Comparison of ENCODE assay signal across 29 cellular contexts in the genomic region with DNA sequence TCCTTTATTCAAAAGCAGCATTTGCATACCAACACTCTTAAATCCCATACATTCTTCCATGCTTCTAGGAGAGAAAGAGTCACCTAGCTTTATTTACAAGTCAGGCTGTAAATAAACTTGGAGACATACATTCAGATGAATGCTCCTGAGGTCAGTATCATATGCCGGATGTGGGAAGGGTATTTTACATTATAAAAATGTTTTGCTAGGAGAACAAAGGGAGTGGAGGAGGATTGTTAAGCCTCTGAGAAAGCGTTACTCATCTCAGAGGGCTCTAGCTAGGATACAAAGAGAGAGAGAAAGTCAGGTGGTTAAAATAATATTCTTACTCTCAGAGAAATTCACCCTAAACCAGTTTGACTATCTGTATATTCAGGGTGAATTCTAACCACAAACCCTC.
DNase-seq lines count a peak whose midpoint lies in the region; ATAC-seq, FAIRE-seq and TF ChIP-seq lines count a peak whose summit lies in the region.
"Had no signal": no experiment of that assay in that cellular context is flagged by ENCODE, and none has a peak within 500 bp of the region (broad histone marks: within the 10 kb centered on the region; RNA-seq: fewer than 3 reads in every experiment).

No MANE protein-coding gene starts in this region.

- H3K9ac ChIP-seq in HepG2 (ENCODE audit: insufficient read depth, low read depth, low read length): no peak overlapping the region
- H3K9ac ChIP-seq: BLaER1, parathyroid adenoma had no signal

- POLR2A ChIA-PET in HepG2 (lab: Yijun Ruan, JAX): no interaction called here

- no peaks in the 10 kb centered on the region for H3K27me3 Mint-ChIP-seq in stimulated activated naive CD8-positive, alpha-beta T cell treated with anti-CD3 and anti-CD28 coated beads, Interleukin-15, amount 100 ng/mL, for 72 hours
- H3K27me3 Mint-ChIP-seq: activated CD4-positive, alpha-beta T cell treated with anti-CD3 and anti-CD28 coated beads, Interleukin-2, amount 10 ng/mL, durations not matched to agents 24 days and 14 days; memory B cell had no signal

- no peak overlapping the region for H3K4me2 ChIP-seq in HepG2 (ENCODE audit: low read depth, low read length)
- H3K4me2 ChIP-seq: BLaER1 had no signal

- TF ChIP-seq EP300 in HepG2 (IDR thresholded peaks at IDR 0.05; ENCODE audit: low read depth in 2 of 2, low read length in 2 of 2) (no peak), HepG2 (CRISPR knock-in tag; IDR thresholded peaks at IDR 0.05; ENCODE audit: borderline replicate concordance) (no peak)

- no peak for TF ChIP-seq RAD21 in HepG2 (CRISPR knock-in tag; IDR thresholded peaks at IDR 0.05)

- H4K20me1 ChIP-seq in HepG2 (ENCODE audit: insufficient read depth, low read length): no peaks in the 10 kb centered on the region
- H4K20me1 ChIP-seq: BLaER1 had no signal

- CTCF ChIA-PET in HepG2 (lab: Yijun Ruan, JAX; ENCODE audit: low intra/inter-chr PET ratio, low total read pairs): no interaction called here

- intact Hi-C loops in HepG2 (cut with micrococcal nuclease; ENCODE audit: unreplicated experiment): no loop called here

- no peaks in the 10 kb centered on the region for H3K79me2 ChIP-seq in HepG2 (ENCODE audit: insufficient read depth, low read length)
- H3K79me2 ChIP-seq: parathyroid adenoma had no signal

- no peaks in the 10 kb centered on the region for H3K9me3 ChIP-seq in RWPE2 (ENCODE audit: severe bottlenecking)
- H3K9me3 ChIP-seq in HepG2 (ENCODE audit: low read length): no peaks in the 10 kb centered on the region
- H3K9me3 ChIP-seq: ascending aorta, BLaER1, upper lobe of left lung had no signal

- peak; percentile 1 for DNase-seq in Jurkat, Clone E6-1 (ENCODE audit: low read depth, low spot score)
- DNase-seq in RWPE2 (ENCODE audit: low spot score): no peak
- peak; percentile 55 for DNase-seq in epithelial cell of prostate (ENCODE audit: low read depth, low spot score)
- DNase-seq in renal cortical epithelial cell (ENCODE audit: low read depth): peak; percentile 16
- DNase-seq in HepG2 (ENCODE audit: low spot score): no peak
- no peak for DNase-seq in stimulated activated naive CD8-positive, alpha-beta T cell treated with anti-CD3 and anti-CD28 coated beads, Interleukin-15, amount 100 ng/mL, for 72 hours
- no peak for DNase-seq in DMS79 treated with DMSO at 0.1 percent for 48 hours (lab: John Stamatoyannopoulos, UW)
- DNase-seq: activated CD4-positive, alpha-beta T cell treated with anti-CD3 and anti-CD28 coated beads, Interleukin-2, amount 10 ng/mL, durations not matched to agents 24 days and 14 days; activated effector memory CD4-positive, alpha-beta T cell treated with anti-CD3 and anti-CD28 coated beads, Interleukin-2, amount 50 U/mL, for 16 hours; activated naive CD8-positive, alpha-beta T cell treated with anti-CD3 and anti-CD28 coated beads for 36 hours; activated T-cell treated with anti-CD3 and anti-CD28 coated beads, Interleukin-2, amount 50 U/mL, for 1 hour; COR-L47; DMS79; dorsolateral prefrontal cortex; left cardiac atrium; NCI-H1105 treated with DMSO at 0.1 percent for 48 hours; NCI-H2029; right cardiac atrium; stimulated activated CD4-positive, alpha-beta T cell treated with anti-CD3 and anti-CD28 coated beads, Interleukin-2, amount 100 ng/mL, for 24 hours; upper lobe of left lung; WERI-Rb-1 had no signal

- no peak overlapping the region for H3K4me3 Mint-ChIP-seq in stimulated activated naive CD8-positive, alpha-beta T cell treated with anti-CD3 and anti-CD28 coated beads, Interleukin-15, amount 100 ng/mL, for 72 hours
- H3K4me3 Mint-ChIP-seq: activated CD4-positive, alpha-beta T cell treated with anti-CD3 and anti-CD28 coated beads, Interleukin-2, amount 10 ng/mL, durations not matched to agents 24 days and 14 days; activated naive CD8-positive, alpha-beta T cell treated with anti-CD3 and anti-CD28 coated beads for 36 hours; memory B cell; neural crest cell had no signal

- H3K27me3 ChIP-seq in RWPE2 (ENCODE audit: insufficient read depth, poor library complexity, severe bottlenecking) (no peaks in the 10 kb centered on the region), HepG2 (ENCODE audit: control insufficient read depth in 1 of 2, insufficient read depth in 2 of 2, low read length in 2 of 2) (no peaks in the 10 kb centered on the region)
- H3K27me3 ChIP-seq: ascending aorta, BLaER1, dorsolateral prefrontal cortex, upper lobe of left lung had no signal

- no peaks in the 10 kb centered on the region for H3K4me1 Mint-ChIP-seq in stimulated activated naive CD8-positive, alpha-beta T cell treated with anti-CD3 and anti-CD28 coated beads, Interleukin-15, amount 100 ng/mL, for 72 hours
- H3K4me1 Mint-ChIP-seq: activated CD4-positive, alpha-beta T cell treated with anti-CD3 and anti-CD28 coated beads, Interleukin-2, amount 10 ng/mL, durations not matched to agents 24 days and 14 days; activated naive CD8-positive, alpha-beta T cell treated with anti-CD3 and anti-CD28 coated beads for 36 hours; memory B cell; neural crest cell had no signal

- TF ChIP-seq CTCF in RWPE2 (IDR thresholded peaks at IDR 0.05; ENCODE audit: poor library complexity, severe bottlenecking) (no peak), HepG2 (CRISPR knock-in tag; IDR thresholded peaks at IDR 0.05) (no peak)

- ATAC-seq in RWPE2 (ENCODE audit: low read depth) (peak; percentile 93), GM18517 (IDR thresholded peaks at IDR 0.05; ENCODE audit: unreplicated experiment) (no peak), HepG2 (no peak)
- no peak for ATAC-seq in stimulated activated naive CD8-positive, alpha-beta T cell treated with anti-CD3 and anti-CD28 coated beads, Interleukin-15, amount 100 ng/mL, for 72 hours
- ATAC-seq: left cardiac atrium, right cardiac atrium, Right ventricle myocardium inferior, SK-N-SH treated with all-trans-retinoic acid at 6 μM for 48 hours had no signal

- peaks cover 0 to 9% of the 10 kb centered on the region in 2 donors for H3K9me3 Mint-ChIP-seq in stimulated activated naive CD8-positive, alpha-beta T cell treated with anti-CD3 and anti-CD28 coated beads, Interleukin-15, amount 100 ng/mL, for 72 hours
- H3K9me3 Mint-ChIP-seq: activated CD4-positive, alpha-beta T cell treated with anti-CD3 and anti-CD28 coated beads, Interleukin-2, amount 10 ng/mL, durations not matched to agents 24 days and 14 days; activated naive CD8-positive, alpha-beta T cell treated with anti-CD3 and anti-CD28 coated beads for 36 hours; neural crest cell had no signal

- no peak overlapping the region for H3K4me3 ChIP-seq in Jurkat, Clone E6-1 (ENCODE audit: low read length)
- H3K4me3 ChIP-seq in RWPE2 (ENCODE audit: severe bottlenecking) (no peak overlapping the region), HepG2 (replicated peaks in 1 of 3; ENCODE audit: insufficient read depth in 1 of 3, low read depth in 2 of 3, low read length in 3 of 3) (no peak overlapping the region)
- H3K4me3 ChIP-seq: ascending aorta, BLaER1, dorsolateral prefrontal cortex, upper lobe of left lung had no signal

- in situ Hi-C loops in HepG2 (cut with HindIII; ENCODE audit: extremely low pct_ligation_motif_present, low pct_unique_long_range_greater_than_20kb): no loop called here

- no peak for FAIRE-seq in HepG2 (lab: Jason Lieb, UNC)

- H3K36me3 ChIP-seq in RWPE2 (ENCODE audit: low read depth): no peaks in the 10 kb centered on the region
- H3K36me3 ChIP-seq in HepG2 (replicated peaks in 1 of 2; ENCODE audit: control insufficient read depth in 1 of 2, insufficient read depth in 2 of 2, low read length in 2 of 2): no peaks in the 10 kb centered on the region
- H3K36me3 ChIP-seq: ascending aorta, BLaER1, upper lobe of left lung, WERI-Rb-1 had no signal

- WGBS in HepG2 (ENCODE audit: low lambda C conversion rate): 95% methylated on average over 2 of the region's 2 CpGs

- H3K4me1 ChIP-seq in RWPE2 (ENCODE audit: insufficient read depth, poor library complexity, severe bottlenecking) (peaks cover 12% of the 10 kb centered on the region), HepG2 (ENCODE audit: insufficient read depth, low read length) (no peaks in the 10 kb centered on the region)
- H3K4me1 ChIP-seq: BLaER1, parathyroid adenoma, upper lobe of left lung had no signal

- H3K27ac ChIP-seq in RWPE2 (ENCODE audit: poor library complexity, severe bottlenecking) (no peak overlapping the region), epithelial cell of prostate (peak overlapping the region; percentile 58), HepG2 (ENCODE audit: extremely low read length, insufficient read depth, low read length) (no peak overlapping the region)
- H3K27ac ChIP-seq: ascending aorta, BLaER1, parathyroid adenoma, upper lobe of left lung, WERI-Rb-1 had no signal

- H2AFZ ChIP-seq in HepG2 (ENCODE audit: low read length): no peak overlapping the region
- H2AFZ ChIP-seq: parathyroid adenoma had no signal

- TF ChIP-seq POLR2A in HepG2 (IDR thresholded peaks at IDR 0.05; ENCODE audit: insufficient read depth in 1 of 2, low read depth in 2 of 2, low read length in 2 of 2): no peak

- no TSS peak for BruUV-seq in HepG2 (replicated peaks; lab: Mats Ljungman, UMichigan)

- H3K27ac Mint-ChIP-seq in stimulated activated naive CD8-positive, alpha-beta T cell treated with anti-CD3 and anti-CD28 coated beads, Interleukin-15, amount 100 ng/mL, for 72 hours: no peak overlapping the region
- H3K27ac Mint-ChIP-seq: activated CD4-positive, alpha-beta T cell treated with anti-CD3 and anti-CD28 coated beads, Interleukin-2, amount 10 ng/mL, durations not matched to agents 24 days and 14 days; activated naive CD8-positive, alpha-beta T cell treated with anti-CD3 and anti-CD28 coated beads for 36 hours; memory B cell had no signal

TF ChIP-seq in HepG2, 621 proteins besides CTCF, POLR2A, EP300 and RAD21 (continues in another document):
- TF ChIP-seq ZNF3 (CRISPR knock-in tag; IDR thresholded peaks at IDR 0.05): no peak
- TF ChIP-seq KLF11 (CRISPR knock-in tag; IDR thresholded peaks at IDR 0.05): no peak
- TF ChIP-seq ZNF747 (CRISPR knock-in tag; IDR thresholded peaks at IDR 0.05; ENCODE audit: borderline replicate concordance): no peak

Comparison
In these comparisons a context has a peak if more than half of its experiments do, and no peak if none do; other contexts are left out.
1. DNase-seq: peak in Jurkat, Clone E6-1 (single experiment), epithelial cell of prostate (single experiment) and renal cortical epithelial cell (single experiment); none in RWPE2 (single experiment), HepG2 (single experiment), stimulated activated naive CD8-positive, alpha-beta T cell treated with anti-CD3 and anti-CD28 coated beads, Interleukin-15, amount 100 ng/mL, for 72 hours (0 of 2) and DMS79 treated with DMSO at 0.1 percent for 48 hours (single experiment).